In genomic region chr11:119373917-119374631, GRCh38 we compare ENCODE assay signal across 9 cellular contexts. TPM values are rescaled to one million over a fixed set of nuclear protein-coding genes. Genes with fewer than 3 reads are reported as not detected.
DNase-seq lines count a peak whose midpoint lies in the region; ATAC-seq and TF ChIP-seq lines count a peak whose summit lies in the region.
"Had no signal": no experiment of that assay in that cellular context is flagged by ENCODE, and none has a peak within 500 bp of the region (broad histone marks: within the 10 kb centered on the region; RNA-seq: fewer than 3 reads in every experiment).

No MANE protein-coding gene starts in this region.

- ATAC-seq in right cardiac atrium: peak in 1 of 2 donors; percentile 7
- no peak for ATAC-seq in GM21447 (IDR thresholded peaks at IDR 0.05; ENCODE audit: unreplicated experiment)
- ATAC-seq in GM18520 (IDR thresholded peaks at IDR 0.05; ENCODE audit: unreplicated experiment): no peak

- H3F3A ChIP-seq in DOHH2 (ENCODE audit: control insufficient read depth, insufficient read depth): 0 out of 2 replicates have a peak, but pooled peaks cover 3% of the 10 kb centered on the region

- H3K36me3 ChIP-seq in DOHH2 (ENCODE audit: control insufficient read depth, low read length): no peaks in the 10 kb centered on the region

- H3K9me2 ChIP-seq in DOHH2 (replicated peaks; ENCODE audit: control insufficient read depth, low read length): no peaks in the 10 kb centered on the region

- H3K4me1 ChIP-seq in DOHH2 (ENCODE audit: control insufficient read depth, low read length) (peaks cover 76% of the 10 kb centered on the region), right cardiac atrium (ENCODE audit: control insufficient read depth, insufficient read depth, low read length) (peaks cover 13% of the 10 kb centered on the region)

- H4K20me1 ChIP-seq in DOHH2 (ENCODE audit: control insufficient read depth, insufficient read depth, low read depth, low read length): no peaks in the 10 kb centered on the region

- WGBS in right cardiac atrium: 41% methylated on average over 5 of the region's 5 CpGs

- intact Hi-C loops in right cardiac atrium (cut with DNase I): loop anchor here in 1 of 4 donors (2.0 kb wide), 1 partner anchor 17 kb away; no protein-coding TSS in a partner anchor

- H3K79me2 ChIP-seq in DOHH2 (ENCODE audit: control insufficient read depth, low read length): no peaks in the 10 kb centered on the region

- no peaks in the 10 kb centered on the region for H3K27me3 ChIP-seq in DOHH2 (ENCODE audit: control insufficient read depth, low read length)
- no peaks in the 10 kb centered on the region for H3K27me3 ChIP-seq in right cardiac atrium (ENCODE audit: control insufficient read depth, insufficient read depth)

- H3K9me3 ChIP-seq in DOHH2 (ENCODE audit: control insufficient read depth, insufficient read depth, low read length): no peaks in the 10 kb centered on the region
- H3K9me3 ChIP-seq in right cardiac atrium (ENCODE audit: control insufficient read depth, low read length): no peaks in the 10 kb centered on the region

- TF ChIP-seq CTCF in DOHH2 (IDR thresholded peaks at IDR 0.05; ENCODE audit: low read depth, low read length, poor library complexity, severe bottlenecking): peak; percentile 97

- peak overlapping the region; percentile 31; the same call in 1 of the 2 replicates for H3K27ac ChIP-seq in DOHH2 (ENCODE audit: low read depth, low read length)
- H3K27ac ChIP-seq in right cardiac atrium (ENCODE audit: low read length): peak overlapping the region; percentile 96

- H3K4me2 ChIP-seq in DOHH2 (ENCODE audit: low read length): peak overlapping the region; percentile 51

- peak; percentile 68 for DNase-seq in M059J (ENCODE audit: low read depth)
- peak; percentile 38 for DNase-seq in RPMI8226
- DNase-seq in anterior cingulate cortex (lab: John Stamatoyannopoulos, UW): peak in 53 of 58 donors; percentile 44 to 89 (median 75)
- peak; percentile 60 to 88 (median 83) for DNase-seq in right cardiac atrium
- DNase-seq in retina: peak; percentile 91

- H3K4me3 ChIP-seq in DOHH2 (ENCODE audit: low read length): peak overlapping the region; percentile 20; the same call in 1 of the 2 replicates
- no peak overlapping the region for H3K4me3 ChIP-seq in right cardiac atrium (ENCODE audit: low read length)

RNA-seq across cellular contexts. Expression of gene USP2, which starts 7.4 kb away (rescaled TPM):
- 0.67 and 0.81 TPM in 2 replicates for total RNA-seq in M059J (2014; rRNA removed; shearing (Covaris generic))
- total RNA-seq in right cardiac atrium: 10 to 100 TPM; 57.3 to 98.4 (median 95.7) TPM
- polyA plus RNA-seq in right cardiac atrium: 57.1 TPM

RNA-seq across cellular contexts. Expression of gene MFRP, which starts 27.6 kb away (rescaled TPM):
- total RNA-seq in M059J (2014; rRNA removed; shearing (Covaris generic)): not detected in 2 replicates
- total RNA-seq in right cardiac atrium: under 1 TPM in 1 of 4 donors, not detected in 3; 0.06 TPM
- 0.02 TPM for polyA plus RNA-seq in right cardiac atrium
- total RNA-seq: activated CD8-positive, alpha-beta memory T cell treated with anti-CD3 and anti-CD28 coated beads for 36 hours had no signal

RNA-seq across cellular contexts. Expression of gene C1QTNF5, which starts 33.4 kb away (rescaled TPM):
- total RNA-seq in M059J (2014; rRNA removed; shearing (Covaris generic)): 5.9 and 7.7 TPM in 2 replicates
- 10 to 100 TPM; 21.4 to 31.0 (median 24.1) TPM for total RNA-seq in right cardiac atrium
- polyA plus RNA-seq in right cardiac atrium: 27.1 TPM
- total RNA-seq: activated CD8-positive, alpha-beta memory T cell treated with anti-CD3 and anti-CD28 coated beads for 36 hours had no signal

RNA-seq across cellular contexts. Expression of gene RNF26, which starts 39.7 kb away (rescaled TPM):
- total RNA-seq in M059J (2014; rRNA removed; shearing (Covaris generic)): 9.5 and 16.1 TPM in 2 replicates
- 10 to 100 TPM; 12.7 to 19.6 (median 15.2) TPM for total RNA-seq in right cardiac atrium
- 9.7 TPM for polyA plus RNA-seq in right cardiac atrium

RNA-seq across cellular contexts. Expression of gene THY1, which starts 48.9 kb away (rescaled TPM):
- 1,171 and 1,190 TPM in 2 replicates for total RNA-seq in M059J (2014; rRNA removed; shearing (Covaris generic))
- total RNA-seq in right cardiac atrium: 1 to 10 TPM in 3 of 4 donors, under 1 TPM in 1; 0.74 to 2.9 (median 1.8) TPM
- 4.3 TPM for polyA plus RNA-seq in right cardiac atrium

Comparison
In these comparisons a context has a peak if more than half of its experiments do, and no peak if none do; other contexts are left out.
1. DNase-seq: peak in every context shown above with its lines; median percentile 91 in retina; 83 in right cardiac atrium; 75 in anterior cingulate cortex; 68 in M059J; 38 in RPMI8226.
2. RNA of gene USP2, which starts 7.4 kb away (total RNA-seq): 57.3 to 98.4 TPM in right cardiac atrium; 0.67 to 0.81 TPM in M059J; every median in the first group is over 10 times any median in the second.